Comparison of ENCODE assay signal across 9 cellular contexts in genomic region chr11:120385690-120386089, GRCh38.
"Had no signal": no experiment of that assay in that cellular context is flagged by ENCODE, and none has a peak within 500 bp of the region (broad histone marks: within the 10 kb centered on the region; RNA-seq: fewer than 3 reads in every experiment).

No MANE protein-coding gene starts in this region.

- H2AFZ ChIP-seq: parathyroid adenoma had no signal

- H3K27ac ChIP-seq: parathyroid adenoma, thyroid gland had no signal

- H3K9me3 Mint-ChIP-seq: activated naive CD4-positive, alpha-beta T cell treated with anti-CD3 and anti-CD28 coated beads, Interleukin-2, amount 10 ng/mL, durations not matched to agents 7 days and 5 days; activated T-helper 2 cell treated with anti-CD3 and anti-CD28 coated beads, Interferon-gamma antibody, Interleukin-2, Interleukin-4, amounts not matched to agents 10 μg/mL and 5 μg/mL and 100 μg/mL, durations not matched to agents 14 hours and 24 hours and 36 hours had no signal

- H3K36me3 ChIP-seq: thyroid gland had no signal

- H3K9ac ChIP-seq: parathyroid adenoma had no signal

- H3K4me3 Mint-ChIP-seq: activated naive CD4-positive, alpha-beta T cell treated with anti-CD3 and anti-CD28 coated beads, Interleukin-2, amount 10 ng/mL, durations not matched to agents 7 days and 5 days; neural crest cell; stimulated activated effector memory CD8-positive, alpha-beta T cell treated with anti-CD3 and anti-CD28 coated beads, Interleukin-12 subunit alpha, Interleukin-12 subunit beta, amount 100 ng/mL, for 72 hours had no signal

- H3K4me3 ChIP-seq: thyroid gland had no signal

- H3K27ac Mint-ChIP-seq: activated naive CD4-positive, alpha-beta T cell treated with anti-CD3 and anti-CD28 coated beads, Interleukin-2, amount 10 ng/mL, durations not matched to agents 7 days and 5 days; activated T-helper 2 cell treated with anti-CD3 and anti-CD28 coated beads, Interferon-gamma antibody, Interleukin-2, Interleukin-4, amounts not matched to agents 10 μg/mL and 5 μg/mL and 100 μg/mL, durations not matched to agents 14 hours and 24 hours and 36 hours; stimulated activated effector memory CD8-positive, alpha-beta T cell treated with anti-CD3 and anti-CD28 coated beads, Interleukin-12 subunit alpha, Interleukin-12 subunit beta, amount 100 ng/mL, for 72 hours had no signal

- H3K27me3 ChIP-seq: thyroid gland had no signal

- DNase-seq: activated naive CD4-positive, alpha-beta T cell treated with anti-CD3 and anti-CD28 coated beads, Interleukin-2, amount 10 ng/mL, durations not matched to agents 7 days and 5 days; effector memory CD4-positive, alpha-beta T cell; foreskin melanocyte; kidney glomerular epithelial cell; thyroid gland had no signal

- H3K9me3 ChIP-seq: thyroid gland had no signal

- H3K4me1 Mint-ChIP-seq: activated naive CD4-positive, alpha-beta T cell treated with anti-CD3 and anti-CD28 coated beads, Interleukin-2, amount 10 ng/mL, durations not matched to agents 7 days and 5 days had no signal

- H3K36me3 Mint-ChIP-seq: activated naive CD4-positive, alpha-beta T cell treated with anti-CD3 and anti-CD28 coated beads, Interleukin-2, amount 10 ng/mL, durations not matched to agents 7 days and 5 days; stimulated activated effector memory CD8-positive, alpha-beta T cell treated with anti-CD3 and anti-CD28 coated beads, Interleukin-12 subunit alpha, Interleukin-12 subunit beta, amount 100 ng/mL, for 72 hours had no signal
